Comparison of ENCODE assay signal across 19 cellular contexts in genomic region chrX:38044682-38045081, GRCh38. TPM values are rescaled to one million over a fixed set of nuclear protein-coding genes. Genes with fewer than 3 reads are reported as not detected.
DNase-seq lines count a peak whose midpoint lies in the region; FAIRE-seq and TF ChIP-seq lines count a peak whose summit lies in the region.
"Had no signal": no experiment of that assay in that cellular context is flagged by ENCODE, and none has a peak within 500 bp of the region (broad histone marks: within the 10 kb centered on the region; RNA-seq: fewer than 3 reads in every experiment).

No MANE protein-coding gene starts in this region.

- TF ChIP-seq CTCF in D721Med (IDR thresholded peaks at IDR 0.05; ENCODE audit: insufficient read depth, missing control alignments) = no peak
- TF ChIP-seq CTCF in VCaP (conservative IDR thresholded peaks at IDR 0.05) = no peak
- no peak for TF ChIP-seq CTCF in endothelial cell of umbilical vein (IDR thresholded peaks at IDR 0.05; ENCODE audit: extremely low read depth in 1 of 2, insufficient read depth in 1 of 2, low read depth in 1 of 2, low read length in 2 of 2)
- TF ChIP-seq CTCF in nephron (IDR thresholded peaks at IDR 0.05; ENCODE audit: unreplicated experiment in 3 of 3) = no peak
- TF ChIP-seq CTCF in foreskin fibroblast (IDR thresholded peaks at IDR 0.05; ENCODE audit: low read depth, low read length) = no peak

- H2AFZ ChIP-seq in endothelial cell of umbilical vein (ENCODE audit: low read depth, low read length) = no peak overlapping the region
- H2AFZ ChIP-seq: GM23338 had no signal

- no peaks in the 10 kb centered on the region for H3K27me3 Mint-ChIP-seq in nephron (ENCODE audit: low read depth)

- TF ChIP-seq POLR2A in endothelial cell of umbilical vein (IDR thresholded peaks at IDR 0.05; ENCODE audit: low read depth, low read length) = no peak

- no peaks in the 10 kb centered on the region for H3K9me3 ChIP-seq in endothelial cell of umbilical vein (replicated peaks; ENCODE audit: control insufficient read depth, insufficient read depth, low read length)
- H3K9me3 ChIP-seq: HAP-1 had no signal

- H3K4me1 ChIP-seq in endothelial cell of umbilical vein (ENCODE audit: control insufficient read depth, extremely low read depth, insufficient read depth, low read length) = no peaks in the 10 kb centered on the region
- H3K4me1 ChIP-seq: HAP-1 had no signal

- no peaks in the 10 kb centered on the region for H4K20me1 ChIP-seq in endothelial cell of umbilical vein (replicated peaks; ENCODE audit: control insufficient read depth, extremely low read depth, insufficient read depth, low read length)

- H3K4me1 Mint-ChIP-seq in nephron = peaks cover 9% of the 10 kb centered on the region
- H3K4me1 Mint-ChIP-seq: CD4-positive, alpha-beta memory T cell; GM23338 had no signal

- peak overlapping the region; percentile 13 to 62 (median 51) for H3K27ac Mint-ChIP-seq in nephron
- H3K27ac Mint-ChIP-seq: CD4-positive, alpha-beta memory T cell; GM23338 had no signal

- H3K4me3 ChIP-seq in endothelial cell of umbilical vein (replicated peaks in 1 of 3; ENCODE audit: insufficient read depth in 1 of 3, low read depth in 1 of 3, low read length in 3 of 3) (no peak overlapping the region), foreskin fibroblast (ENCODE audit: low read depth in 1 of 2, low read length in 2 of 2) (no peak overlapping the region)
- H3K4me3 ChIP-seq: GM12878, GM23338, HAP-1 had no signal

- no TSS peak for BruUV-seq in endothelial cell of umbilical vein (replicated peaks; lab: Mats Ljungman, UMichigan)

- POLR2A ChIA-PET in endothelial cell of umbilical vein (lab: Charles Lee) = no interaction called here

- H3K9me1 ChIP-seq in endothelial cell of umbilical vein (replicated peaks; ENCODE audit: control insufficient read depth, extremely low read depth, insufficient read depth, low read length) = no peaks in the 10 kb centered on the region

- H3K9me3 Mint-ChIP-seq in nephron = peaks cover 8% of the 10 kb centered on the region
- H3K9me3 Mint-ChIP-seq: GM23338 had no signal

- DNase-seq in D721Med (ENCODE audit: insufficient read length, low spot score) = no peak
- DNase-seq in endothelial cell of umbilical vein (ENCODE audit: low read depth, low spot score) = no peak
- DNase-seq in foreskin fibroblast = no peak
- no peak for DNase-seq in middle frontal gyrus (ENCODE audit: extremely low spot score, low spot score)
- DNase-seq in stimulated activated CD4-positive, alpha-beta T cell treated with anti-CD3 and anti-CD28 coated beads, Interleukin-4, amount 100 ng/mL, for 24 hours = no peak
- DNase-seq: C1 segment of cervical spinal cord; Calu3; CD4-positive, alpha-beta memory T cell; COR-L47; DMS153; DND-41 had no signal

- H3K9ac ChIP-seq in endothelial cell of umbilical vein (replicated peaks; ENCODE audit: extremely low read depth, insufficient read depth, low read length) = no peak overlapping the region

- FAIRE-seq in D721Med (lab: Jason Lieb, UNC) = peak; percentile 29
- FAIRE-seq in endothelial cell of umbilical vein (lab: Jason Lieb, UNC) = peak; percentile 26
- FAIRE-seq: G401.6, GM12878, GM18507, H54 had no signal

- no peaks in the 10 kb centered on the region for H3K36me3 ChIP-seq in endothelial cell of umbilical vein (ENCODE audit: control insufficient read depth in 2 of 2, extremely low read depth in 1 of 2, insufficient read depth in 2 of 2, low read length in 2 of 2)
- H3K36me3 ChIP-seq: HAP-1 had no signal

- H3K79me2 ChIP-seq in endothelial cell of umbilical vein (ENCODE audit: control insufficient read depth, insufficient read depth, low read length) = no peaks in the 10 kb centered on the region

- no peaks in the 10 kb centered on the region for H3K36me3 Mint-ChIP-seq in nephron (ENCODE audit: low read depth)
- H3K36me3 Mint-ChIP-seq: CD4-positive, alpha-beta memory T cell had no signal

- dilution Hi-C loops in endothelial cell of umbilical vein (cut with MboI; ENCODE audit: extremely low pct_ligation_motif_present, low sequenced_read_pairs) = no loop called here

- no peak overlapping the region for H3K4me2 ChIP-seq in endothelial cell of umbilical vein (ENCODE audit: insufficient read depth, low read length)
- H3K4me2 ChIP-seq: GM23338 had no signal

- H3K27ac ChIP-seq in VCaP (peak overlapping the region; percentile 48), endothelial cell of umbilical vein (ENCODE audit: insufficient read depth, low read depth, low read length) (no peak overlapping the region)

- intact Hi-C loops in endothelial cell of umbilical vein (cut with micrococcal nuclease) = no loop called here

- H3K27me3 ChIP-seq in endothelial cell of umbilical vein (ENCODE audit: control insufficient read depth in 2 of 2, insufficient read depth in 2 of 2, low read length in 2 of 2) = no peaks in the 10 kb centered on the region

- CTCF ChIA-PET in endothelial cell of umbilical vein (lab: Charles Lee) = no interaction called here

- H3K4me3 Mint-ChIP-seq in nephron = no peak overlapping the region
- H3K4me3 Mint-ChIP-seq: CD4-positive, alpha-beta memory T cell; GM23338 had no signal

TF ChIP-seq in endothelial cell of umbilical vein, 7 proteins besides CTCF, POLR2A, EP300 and RAD21:
- no peak for TF ChIP-seq POLR2AphosphoS5 (IDR thresholded peaks at IDR 0.05; ENCODE audit: insufficient read depth, low read depth, low read length)
- no peak for TF ChIP-seq JUN (IDR thresholded peaks at IDR 0.05; ENCODE audit: borderline replicate concordance, insufficient read depth, insufficient read length, low read depth)
- no peak for TF ChIP-seq GATA2 (IDR thresholded peaks at IDR 0.05; ENCODE audit: insufficient read depth, insufficient read length, low read depth, low read length)
- TF ChIP-seq MYC (IDR thresholded peaks at IDR 0.05; ENCODE audit: low read depth, low read length) = no peak
- no peak for TF ChIP-seq FOS (IDR thresholded peaks at IDR 0.05; ENCODE audit: borderline replicate concordance, insufficient read depth, low read length)
- TF ChIP-seq EZH2 (IDR thresholded peaks at IDR 0.05; ENCODE audit: borderline replicate concordance, low read depth, low read length, severe bottlenecking) = no peak
- no peak for TF ChIP-seq MAX (IDR thresholded peaks at IDR 0.05; ENCODE audit: insufficient read depth, insufficient read length)

RNA-seq across cellular contexts. Expression of gene SYTL5, which starts 38.3 kb away (rescaled TPM):
- not detected in 2 replicates for total RNA-seq in endothelial cell of umbilical vein
- polyA plus RNA-seq in endothelial cell of umbilical vein = 0.01 and 0.02 TPM in 2 replicates
- 0.03 TPM in 1 of 2 replicates, not detected in the other for polyA plus RNA-seq in endothelial cell of umbilical vein (2011; cell fraction: cytosol; rRNA removed)
- polyA plus RNA-seq in endothelial cell of umbilical vein (2011; cell fraction: nucleus; rRNA removed) = 0.03 and 0.05 TPM in 2 replicates
- polyA plus RNA-seq in endothelial cell of umbilical vein (2012) = not detected in 2 replicates
- polyA minus RNA-seq in endothelial cell of umbilical vein = not detected in 2 replicates
- polyA minus RNA-seq in endothelial cell of umbilical vein (2011; cell fraction: cytosol; rRNA and poly(A)+ RNA removed) = not detected
- polyA minus RNA-seq in endothelial cell of umbilical vein (2011; cell fraction: nucleus; rRNA and poly(A)+ RNA removed) = not detected in 2 replicates
- total RNA-seq: CD4-positive, alpha-beta memory T cell had no signal
- polyA plus RNA-seq: CD4-positive, alpha-beta memory T cell had no signal
